13 cellular contexts compared by ENCODE assay signal in genomic region chr7:6478186-6478585, GRCh38. TPM values are rescaled to one million over a fixed set of nuclear protein-coding genes. Genes with fewer than 3 reads are reported as not detected.
DNase-seq lines count a peak whose midpoint lies in the region; ATAC-seq and TF ChIP-seq lines count a peak whose summit lies in the region.
"Had no signal": no experiment of that assay in that cellular context is flagged by ENCODE, and none has a peak within 500 bp of the region (broad histone marks: within the 10 kb centered on the region; RNA-seq: fewer than 3 reads in every experiment).

No MANE protein-coding gene starts in this region.

- WGBS in SK-N-SH (ENCODE audit: low lambda C conversion rate), result 99% methylated on average over 7 of the region's 7 CpGs

- no peak for ATAC-seq in SK-N-SH treated with all-trans-retinoic acid at 6 μM for 48 hours
- ATAC-seq in GM18519 (IDR thresholded peaks at IDR 0.05; ENCODE audit: low FRiP score, unreplicated experiment), result no peak
- ATAC-seq: PC-3 had no signal

- DNase-seq in SK-N-SH (no peak), Karpas-422 (peak; percentile 82), immature natural killer cell (no peak), posterior vena cava (ENCODE audit: low spot score) (peak; percentile 26), NCI-H1694 (lab: John Stamatoyannopoulos, UW) (no peak), NCI-H748 treated with DMSO at 0.1 percent for 48 hours (lab: John Stamatoyannopoulos, UW) (no peak)
- DNase-seq: H7, NCI-H2029, NCI-H510A treated with DMSO at 0.1 percent for 48 hours, PC-3 had no signal

- H4K20me1 ChIP-seq in SK-N-SH (ENCODE audit: insufficient read depth), result peaks cover 100% of the 10 kb centered on the region
- H4K20me1 ChIP-seq in Karpas-422 (ENCODE audit: insufficient read depth, low read depth, low read length), result peaks cover 63% of the 10 kb centered on the region

- no peak overlapping the region for H2AFZ ChIP-seq in SK-N-SH (ENCODE audit: low read depth)
- H2AFZ ChIP-seq in Karpas-422 (ENCODE audit: low read length), result no peak overlapping the region

- H3K9me3 ChIP-seq in SK-N-SH, result no peaks in the 10 kb centered on the region
- H3K9me3 ChIP-seq in Karpas-422 (ENCODE audit: low read length), result no peaks in the 10 kb centered on the region

- H3K27ac ChIP-seq in SK-N-SH (ENCODE audit: low read depth in 2 of 2, low read length in 1 of 2) (no peak overlapping the region), Karpas-422 (ENCODE audit: low read length) (peak overlapping the region; percentile 99)
- H3K27ac ChIP-seq: 22Rv1 had no signal

- peak overlapping the region; percentile 83 to 97 (median 94) for H3K27ac Mint-ChIP-seq in immature natural killer cell

- TF ChIP-seq EP300 in SK-N-SH (IDR thresholded peaks at IDR 0.05; ENCODE audit: borderline replicate concordance in 1 of 2, low read depth in 1 of 2, low read length in 1 of 2), result no peak

- H3K27me3 ChIP-seq in SK-N-SH (ENCODE audit: insufficient read depth), result no peaks in the 10 kb centered on the region
- no peaks in the 10 kb centered on the region for H3K27me3 ChIP-seq in Karpas-422 (ENCODE audit: low read length)

- H3K36me3 Mint-ChIP-seq in immature natural killer cell, result peaks cover 4 to 6% (median 4%) of the 10 kb centered on the region in 3 donors

- H3K4me3 Mint-ChIP-seq in immature natural killer cell, result peak overlapping the region; percentile 44 to 94 (median 85)

- H3K4me3 ChIP-seq in SK-N-SH (ENCODE audit: low read depth in 2 of 2, low read length in 1 of 2) (no peak overlapping the region), Karpas-422 (ENCODE audit: low read length) (peak overlapping the region; percentile 57)

- H3K4me2 ChIP-seq in SK-N-SH (0 out of 2 replicates have a peak overlapping the region, but pooled peaks have one; percentile 8), Karpas-422 (ENCODE audit: low read depth, low read length, poor library complexity, severe bottlenecking) (peak overlapping the region; percentile 93)

- H3K79me2 ChIP-seq in SK-N-SH (ENCODE audit: insufficient read depth), result peaks cover 100% of the 10 kb centered on the region
- H3K79me2 ChIP-seq in Karpas-422 (ENCODE audit: low read length), result peaks cover 88% of the 10 kb centered on the region

- H3K36me3 ChIP-seq in SK-N-SH (replicated peaks in 1 of 2; ENCODE audit: control insufficient read depth in 1 of 2, insufficient read depth in 2 of 2, low read length in 1 of 2), result peaks cover 30 to 74% of the 10 kb centered on the region in 2 experiments
- H3K36me3 ChIP-seq in Karpas-422 (ENCODE audit: insufficient read depth, low read length), result peaks cover 33% of the 10 kb centered on the region; the same call in 1 of the 2 replicates

- CTCF ChIA-PET in SK-N-SH (lab: Yijun Ruan, JAX), result no interaction called here

- H3K27me3 Mint-ChIP-seq in immature natural killer cell (ENCODE audit: low read depth in 3 of 3), result peaks cover 0 to 3% (median 2%) of the 10 kb centered on the region in 3 donors

- H3K4me1 Mint-ChIP-seq in immature natural killer cell, result peaks cover 98 to 100% of the 10 kb centered on the region in 2 donors

- H3K4me1 ChIP-seq in SK-N-SH (ENCODE audit: control insufficient read depth in 1 of 2, insufficient read depth in 2 of 2, low read depth in 1 of 2, low read length in 1 of 2), result peaks cover 2 to 15% of the 10 kb centered on the region in 2 experiments
- peaks cover 85% of the 10 kb centered on the region for H3K4me1 ChIP-seq in Karpas-422 (ENCODE audit: low read length)

- POLR2A ChIA-PET in SK-N-SH (lab: Yijun Ruan, JAX), result no interaction called here

- peaks cover 4% of the 10 kb centered on the region for H3F3A ChIP-seq in SK-N-SH (replicated peaks; ENCODE audit: insufficient read depth)

- intact Hi-C loops in posterior vena cava (cut with DNase I), result no loop called here

- H3K9me3 Mint-ChIP-seq in immature natural killer cell, result no peaks in the 10 kb centered on the region

- TF ChIP-seq CTCF in SK-N-SH (IDR thresholded peaks at IDR 0.05), result no peak

- H3K9ac ChIP-seq in SK-N-SH (no peak overlapping the region), Karpas-422 (ENCODE audit: low read length) (peak overlapping the region; percentile 57)

- no peak for TF ChIP-seq RAD21 in SK-N-SH (IDR thresholded peaks at IDR 0.05; ENCODE audit: low read length)

- H3K9me2 ChIP-seq in SK-N-SH, result no peaks in the 10 kb centered on the region
- no peaks in the 10 kb centered on the region for H3K9me2 ChIP-seq in Karpas-422 (replicated peaks; ENCODE audit: insufficient read depth, low read length)

TF ChIP-seq in SK-N-SH, 30 proteins besides CTCF, POLR2A, EP300 and RAD21:
- no peak for TF ChIP-seq MEF2A (IDR thresholded peaks at IDR 0.05; ENCODE audit: borderline replicate concordance, low read depth)
- no peak for TF ChIP-seq ELF1 (IDR thresholded peaks at IDR 0.05)
- no peak for TF ChIP-seq USF2 (IDR thresholded peaks at IDR 0.05; ENCODE audit: borderline replicate concordance, low read depth, low read length)

TF ChIP-seq in SK-N-SH treated with all-trans-retinoic acid at 6 μM for 48 hours, 23 proteins besides CTCF, POLR2A, EP300 and RAD21:
- TF ChIP-seq BACH2 (CRISPR knock-in tag; IDR thresholded peaks at IDR 0.05; ENCODE audit: borderline replicate concordance) (no peak), PPARA (CRISPR knock-in tag; IDR thresholded peaks at IDR 0.05; ENCODE audit: borderline replicate concordance) (no peak), POU6F1 (CRISPR knock-in tag; IDR thresholded peaks at IDR 0.05; ENCODE audit: borderline replicate concordance, low read depth) (no peak), ZFP3 (CRISPR knock-in tag; IDR thresholded peaks at IDR 0.05) (no peak), RARB (CRISPR knock-in tag; IDR thresholded peaks at IDR 0.05) (no peak)

RNA-seq across cellular contexts. Expression of gene KDELR2, which starts 5.8 kb away (rescaled TPM):
- polyA plus RNA-seq in SK-N-SH (2012; rRNA removed) (122 and 136 TPM in 2 replicates), immature natural killer cell (10 to 100 TPM; 63.8 to 88.2 (median 75.8) TPM)
- polyA plus RNA-seq in SK-N-SH (2012; cell fraction: cytosol; rRNA removed), result 151 and 153 TPM in 2 replicates
- polyA plus RNA-seq in SK-N-SH (2012; cell fraction: nucleus; rRNA removed), result 68.5 and 84.0 TPM in 2 replicates
- total RNA-seq in Karpas-422 (2014; rRNA removed; shearing (Covaris generic); ENCODE audit: low replicate concordance), result 27.3 and 82.4 TPM in 2 replicates
- 100 to 1,000 TPM; 150 to 159 TPM for total RNA-seq in posterior vena cava

RNA-seq across cellular contexts. Expression of gene DAGLB, which starts 30.4 kb away (rescaled TPM):
- polyA plus RNA-seq in SK-N-SH (2012; rRNA removed) (24.1 and 27.4 TPM in 2 replicates), immature natural killer cell (10 to 100 TPM in 1 of 3 donors, 1 to 10 TPM in 2; 6.0 to 12.6 (median 7.4) TPM)
- 13.7 and 17.3 TPM in 2 replicates for polyA plus RNA-seq in SK-N-SH (2012; cell fraction: cytosol; rRNA removed)
- 69.2 and 80.2 TPM in 2 replicates for polyA plus RNA-seq in SK-N-SH (2012; cell fraction: nucleus; rRNA removed)
- 10.0 and 15.4 TPM in 2 replicates for total RNA-seq in Karpas-422 (2014; rRNA removed; shearing (Covaris generic); ENCODE audit: low replicate concordance)
- total RNA-seq in posterior vena cava, result 10 to 100 TPM; 10.7 to 14.6 TPM

Comparison
In these comparisons a context has a peak if more than half of its experiments do, and no peak if none do; other contexts are left out.
1. DNase-seq: peak in Karpas-422 (single experiment) and posterior vena cava (single experiment); none in SK-N-SH (single experiment), immature natural killer cell (0 of 3), NCI-H1694 (single experiment) and NCI-H748 treated with DMSO at 0.1 percent for 48 hours (single experiment).